Comparison of ENCODE assay signal across 18 cellular contexts in genomic region chr6:35359346-35359743, GRCh38. TPM values are rescaled to one million over a fixed set of nuclear protein-coding genes. Genes with fewer than 3 reads are reported as not detected.
A peak's percentile ranks its signal among the peaks of the same experiment; 100 is the strongest.
DNase-seq lines count a peak whose midpoint lies in the region; ATAC-seq and TF ChIP-seq lines count a peak whose summit lies in the region.
"Had no signal": no experiment of that assay in that cellular context is flagged by ENCODE, and none has a peak within 500 bp of the region (broad histone marks: within the 10 kb centered on the region; RNA-seq: fewer than 3 reads in every experiment).

No MANE protein-coding gene starts in this region.

- H3K27me3 ChIP-seq in IMR-90 (ENCODE audit: control insufficient read depth, insufficient read depth, low read length) (no peaks in the 10 kb centered on the region), parathyroid adenoma (ENCODE audit: control insufficient read depth, insufficient read depth, low read length) (no peaks in the 10 kb centered on the region), A673 (replicated peaks; ENCODE audit: insufficient read depth, low read depth, low read length, poor library complexity) (no peaks in the 10 kb centered on the region)
- H3K27me3 ChIP-seq: SJSA1 had no signal

- H3K9me1 ChIP-seq in IMR-90 (ENCODE audit: insufficient read depth, low read length): peaks cover 48% of the 10 kb centered on the region

- H2BK120ac ChIP-seq in IMR-90 (ENCODE audit: low read depth, low read length): no peak overlapping the region

- H4K91ac ChIP-seq in IMR-90 (ENCODE audit: insufficient read depth, low read depth, low read length): no peak overlapping the region

- H3K4me1 ChIP-seq in IMR-90 (ENCODE audit: control insufficient read depth, insufficient read depth, low read length) (peaks cover 38% of the 10 kb centered on the region), parathyroid adenoma (peaks cover 33% of the 10 kb centered on the region), A673 (ENCODE audit: insufficient read depth, low read length, poor library complexity, severe bottlenecking) (peaks cover 14% of the 10 kb centered on the region)
- H3K4me1 ChIP-seq: SJSA1 had no signal

- intact Hi-C loops in IMR-90 (cut with micrococcal nuclease): no loop called here
- intact Hi-C loops in A673 (cut with micrococcal nuclease; ENCODE audit: unreplicated experiment): no loop called here

- no peak for TF ChIP-seq RAD21 in IMR-90 (IDR thresholded peaks at IDR 0.05; ENCODE audit: low read length)

- H4K20me1 ChIP-seq in IMR-90 (ENCODE audit: insufficient read depth, low read length): peaks cover 61% of the 10 kb centered on the region

- no peaks in the 10 kb centered on the region for H3K9me3 Mint-ChIP-seq in effector memory CD8-positive, alpha-beta T cell
- H3K9me3 Mint-ChIP-seq: central memory CD8-positive, alpha-beta T cell; natural killer cell treated with Interleukin-12 subunit alpha and Interleukin-12 subunit beta and Interleukin-15 and Interleukin-18, amount 100 ng/mL, for 72 hours had no signal

- H3K27ac Mint-ChIP-seq in effector memory CD8-positive, alpha-beta T cell: peak overlapping the region; percentile 52 to 62

- peaks cover 36% of the 10 kb centered on the region for H3K79me2 ChIP-seq in parathyroid adenoma

- peak overlapping the region; percentile 75; the same call in 1 of the 2 replicates for H3K14ac ChIP-seq in IMR-90 (replicated peaks; ENCODE audit: low read depth, low read length)

- H2BK5ac ChIP-seq in IMR-90 (ENCODE audit: low read depth, low read length, poor library complexity, severe bottlenecking): peak overlapping the region; percentile 9

- H3K4me2 ChIP-seq in IMR-90 (ENCODE audit: low read depth, low read length) (no peak overlapping the region), parathyroid adenoma (ENCODE audit: low read length) (no peak overlapping the region)

- no peak overlapping the region for H3K4ac ChIP-seq in IMR-90 (ENCODE audit: low read depth, low read length)

- no peak overlapping the region for H3K18ac ChIP-seq in IMR-90 (ENCODE audit: low read depth, low read length)

- TF ChIP-seq CTCF in C4-2B (conservative IDR thresholded peaks at IDR 0.05) (no peak), IMR-90 (conservative IDR thresholded peaks at IDR 0.05; ENCODE audit: low read depth, low read length) (no peak), parathyroid adenoma (IDR thresholded peaks at IDR 0.05) (no peak), A673 (conservative IDR thresholded peaks at IDR 0.05; ENCODE audit: low read depth, low read length) (no peak)

- H3K36me3 Mint-ChIP-seq in effector memory CD8-positive, alpha-beta T cell (ENCODE audit: insufficient read depth): peaks cover 13% of the 10 kb centered on the region

- H2AFZ ChIP-seq in IMR-90 (replicated peaks; ENCODE audit: low read length, poor library complexity) (no peak overlapping the region), parathyroid adenoma (no peak overlapping the region)

- H3K27ac ChIP-seq in C4-2B: peak overlapping the region; percentile 21; the same call in 1 of the 2 replicates
- H3K27ac ChIP-seq in IMR-90 (ENCODE audit: insufficient read depth, low read length): no peak overlapping the region
- H3K27ac ChIP-seq in parathyroid adenoma: peak overlapping the region; percentile 52
- H3K27ac ChIP-seq in A673 (ENCODE audit: low read depth, low read length, poor library complexity, severe bottlenecking): no peak overlapping the region
- H3K27ac ChIP-seq: SJSA1 had no signal

- H3K9me3 ChIP-seq in IMR-90 (ENCODE audit: control insufficient read depth, insufficient read depth, low read length): no peaks in the 10 kb centered on the region
- no peaks in the 10 kb centered on the region for H3K9me3 ChIP-seq in parathyroid adenoma (ENCODE audit: control insufficient read depth, low read length)
- no peaks in the 10 kb centered on the region for H3K9me3 ChIP-seq in A673 (ENCODE audit: low read depth, low read length, poor library complexity, severe bottlenecking)
- H3K9me3 ChIP-seq: lower lobe of right lung, SJSA1 had no signal

- H3K36me3 ChIP-seq in IMR-90 (ENCODE audit: control insufficient read depth, insufficient read depth, low read length): peaks cover 35% of the 10 kb centered on the region
- no peaks in the 10 kb centered on the region for H3K36me3 ChIP-seq in parathyroid adenoma (ENCODE audit: control insufficient read depth, insufficient read depth, low read length)
- H3K36me3 ChIP-seq in A673 (ENCODE audit: insufficient read depth, low read length, poor library complexity, severe bottlenecking): no peaks in the 10 kb centered on the region

- no peak for TF ChIP-seq POLR2A in IMR-90 (IDR thresholded peaks at IDR 0.05; ENCODE audit: low read depth, low read length)

- peaks cover 56 to 92% of the 10 kb centered on the region in 2 experiments for H3K79me1 ChIP-seq in IMR-90 (ENCODE audit: low read depth in 1 of 2, low read length in 2 of 2)

- no peak overlapping the region for H3K23ac ChIP-seq in IMR-90 (ENCODE audit: low read depth, low read length)

- H3K56ac ChIP-seq in IMR-90 (ENCODE audit: extremely low read depth, insufficient read depth, low read length): no peak overlapping the region

- no peaks in the 10 kb centered on the region for H3K27me3 Mint-ChIP-seq in effector memory CD8-positive, alpha-beta T cell
- H3K27me3 Mint-ChIP-seq: central memory CD8-positive, alpha-beta T cell; natural killer cell treated with Interleukin-12 subunit alpha and Interleukin-12 subunit beta and Interleukin-15 and Interleukin-18, amount 100 ng/mL, for 72 hours had no signal

- H2AK5ac ChIP-seq in IMR-90 (ENCODE audit: low read depth, low read length): no peak overlapping the region

- H3K4me3 ChIP-seq in IMR-90 (ENCODE audit: insufficient read depth, low read depth, low read length) (no peak overlapping the region), parathyroid adenoma (ENCODE audit: low read depth, low read length) (peak overlapping the region; percentile 14), A673 (ENCODE audit: low read depth, low read length, poor library complexity, severe bottlenecking) (no peak overlapping the region)
- H3K4me3 ChIP-seq: lower lobe of right lung, SJSA1 had no signal

- CTCF ChIA-PET in IMR-90 (lab: Yijun Ruan, JAX) (no interaction called here), A673 (lab: Charles Lee) (no interaction called here)

- DNase-seq in IMR-90 (no peak), NCI-H2227 (lab: John Stamatoyannopoulos, UW; ENCODE audit: unreplicated experiment) (no peak), A673 (ENCODE audit: low spot score) (no peak), RPMI8226 (no peak), COLO668 (lab: John Stamatoyannopoulos, UW; ENCODE audit: unreplicated experiment) (no peak)
- no peak for DNase-seq in effector memory CD8-positive, alpha-beta T cell
- DNase-seq: activated CD4-positive, alpha-beta T cell treated with anti-CD3 and anti-CD28 coated beads for 4 hours; activated CD8-positive, alpha-beta memory T cell treated with anti-CD3 and anti-CD28 coated beads, Interleukin-2, amount 50 U/mL, for 4 hours; activated naive CD4-positive, alpha-beta T cell treated with anti-CD3 and anti-CD28 coated beads, Interleukin-2, amount 50 U/mL, for 16 hours; lower lobe of right lung; NCI-H146; stimulated activated CD4-positive, alpha-beta T cell treated with anti-CD3 and anti-CD28 coated beads, Interleukin-1b, Interleukin-23, amount 100 ng/mL, for 48 hours; T1000 had no signal

- no peak overlapping the region for H2BK15ac ChIP-seq in IMR-90 (ENCODE audit: low read depth, low read length)

- peak overlapping the region in 1 of 2 experiments; percentile 22; a peak in 1 of 4 replicates for H4K8ac ChIP-seq in IMR-90 (ENCODE audit: low read depth in 2 of 2, low read length in 2 of 2)

- BruUV-seq in IMR-90 (replicated peaks; lab: Mats Ljungman, UMichigan) (no TSS peak), A673 (replicated peaks; lab: Mats Ljungman, UMichigan) (no TSS peak)

- WGBS in IMR-90 (ENCODE audit: extremely low coverage in 2 of 2, insufficient read length in 1 of 2), 2 experiments: no CpG with 5 or more reads among the region's 5 CpGs

- H4K5ac ChIP-seq in IMR-90 (ENCODE audit: low read depth, low read length): no peak overlapping the region

- H2BK20ac ChIP-seq in IMR-90 (ENCODE audit: low read depth, low read length): no peak overlapping the region

- POLR2A ChIA-PET in IMR-90 (lab: Charles Lee; ENCODE audit: unreplicated experiment) (no interaction called here), A673 (lab: Charles Lee; ENCODE audit: low non-redundant PET) (no interaction called here)

- in situ Hi-C loops in IMR-90 (cut with MboI; ENCODE audit: low sequenced_read_pairs): no loop called here

- H3K4me1 Mint-ChIP-seq in effector memory CD8-positive, alpha-beta T cell (ENCODE audit: low read depth in 2 of 2): peaks cover 22 to 35% of the 10 kb centered on the region in 2 donors

- no peak overlapping the region for H2AK9ac ChIP-seq in IMR-90 (replicated peaks; ENCODE audit: low read depth, low read length, poor library complexity)

- H3K9ac ChIP-seq in IMR-90 (ENCODE audit: low read depth, low read length) (no peak overlapping the region), parathyroid adenoma (no peak overlapping the region)

- H3K4me3 Mint-ChIP-seq in effector memory CD8-positive, alpha-beta T cell: no peak overlapping the region
- H3K4me3 Mint-ChIP-seq: central memory CD8-positive, alpha-beta T cell; natural killer cell treated with Interleukin-12 subunit alpha and Interleukin-12 subunit beta and Interleukin-15 and Interleukin-18, amount 100 ng/mL, for 72 hours had no signal

- no peak for ATAC-seq in IMR-90 (ENCODE audit: low read depth)
- no peak for ATAC-seq in effector memory CD8-positive, alpha-beta T cell (replicated peaks)
- ATAC-seq: natural killer cell treated with Interleukin-12 subunit alpha and Interleukin-12 subunit beta and Interleukin-15 and Interleukin-18, amount 100 ng/mL, for 72 hours had no signal

- dilution Hi-C loops in IMR-90 (cut with HindIII; ENCODE audit: low sequenced_read_pairs, unreplicated experiment): no loop called here

TF ChIP-seq in IMR-90, 13 proteins besides CTCF, POLR2A, EP300 and RAD21:
- TF ChIP-seq USF2 (IDR thresholded peaks at IDR 0.05; ENCODE audit: low read depth, low read length): no peak
- TF ChIP-seq NFE2L2 (IDR thresholded peaks at IDR 0.05; ENCODE audit: low read depth, low read length): no peak

RNA-seq across cellular contexts. Expression of gene PPARD, which starts 17.0 kb away (rescaled TPM):
- 10.0 and 10.4 TPM in 2 replicates for total RNA-seq in IMR-90 (2012; rRNA removed)
- 69.0 and 78.3 TPM in 2 replicates for polyA plus RNA-seq in IMR-90 (2012; rRNA removed)
- 29.4 and 63.1 TPM in 2 replicates for polyA plus RNA-seq in IMR-90 (2012; cell fraction: cytosol; rRNA removed)
- 86.7 and 158 TPM in 2 replicates for polyA plus RNA-seq in IMR-90 (2012; cell fraction: nucleus; rRNA removed; ENCODE audit: low replicate concordance)
- 13.8 and 15.4 TPM in 2 replicates for total RNA-seq in A673 (2021)

Comparison
In these comparisons a context has a peak if more than half of its experiments do, and no peak if none do; other contexts are left out.
1. H3K27ac ChIP-seq: peak in C4-2B (single experiment) and parathyroid adenoma (single experiment); none in IMR-90 (single experiment) and A673 (single experiment).